Comparison of ENCODE assay signal across 14 cellular contexts in genomic region chrX:48908600-48908999, GRCh38.
"Had no signal": no experiment of that assay in that cellular context is flagged by ENCODE, and none has a peak within 500 bp of the region (broad histone marks: within the 10 kb centered on the region; RNA-seq: fewer than 3 reads in every experiment).

No MANE protein-coding gene starts in this region.

- H3K36me3 ChIP-seq: neural progenitor cell, thoracic aorta had no signal

- H3K27ac ChIP-seq: body of pancreas, coronary artery, foreskin keratinocyte, neural progenitor cell, pancreas, sigmoid colon, spleen, thoracic aorta had no signal

- FAIRE-seq: pancreas had no signal

- H3K4me2 ChIP-seq: neural progenitor cell had no signal

- H3K9ac ChIP-seq: neural progenitor cell had no signal

- H3K27me3 ChIP-seq: body of pancreas, foreskin keratinocyte, neural progenitor cell, pancreas, sigmoid colon, spleen had no signal

- ATAC-seq: body of pancreas, foreskin keratinocyte, pancreas had no signal

- DNase-seq: activated CD4-positive, alpha-beta T cell treated with anti-CD3 and anti-CD28 coated beads, Interleukin-2, amount 10 ng/mL, durations not matched to agents 24 days and 14 days; activated CD4-positive, CD25-positive, alpha-beta regulatory T cell; activated CD8-positive, alpha-beta memory T cell treated with anti-CD3 and anti-CD28 coated beads for 24 hours; amygdala; body of pancreas; central memory CD4-positive, alpha-beta T cell; effector CD4-positive, alpha-beta T cell; foreskin keratinocyte; pancreas; sigmoid colon; spleen had no signal

- H3K4me1 ChIP-seq: foreskin keratinocyte, neural progenitor cell, pancreas had no signal

- H3K9me3 ChIP-seq: body of pancreas, pancreas, sigmoid colon, spleen, thoracic aorta had no signal

- H3K4me3 ChIP-seq: body of pancreas, coronary artery, neural progenitor cell, pancreas, sigmoid colon, spleen, thoracic aorta had no signal

- H2AFZ ChIP-seq: neural progenitor cell had no signal
